ENCODE assay signal across 15 cellular contexts in the genomic region with DNA sequence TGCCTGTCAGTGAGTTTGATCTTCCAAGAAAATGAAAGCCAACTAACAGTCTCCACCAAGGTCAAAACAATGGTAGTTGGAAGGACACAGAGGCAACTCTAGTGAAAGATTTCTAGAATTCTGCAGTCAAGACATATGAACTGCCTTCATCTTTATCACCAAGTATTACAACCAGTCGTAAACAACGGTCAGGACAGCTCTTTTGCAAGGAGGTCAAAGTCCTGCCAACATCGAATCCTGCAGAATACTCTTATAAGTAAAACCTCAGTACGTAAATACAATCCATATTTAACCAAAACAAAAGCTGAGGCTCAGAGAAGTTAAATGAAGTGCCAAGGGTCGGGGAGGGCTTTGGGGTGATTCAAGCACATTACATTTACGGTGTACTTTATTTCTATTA. TPM values are rescaled to one million over a fixed set of nuclear protein-coding genes. Genes with fewer than 3 reads are reported as not detected.
DNase-seq lines count a peak whose midpoint lies in the region; ATAC-seq, FAIRE-seq and TF ChIP-seq lines count a peak whose summit lies in the region.
"Had no signal": no experiment of that assay in that cellular context is flagged by ENCODE, and none has a peak within 500 bp of the region (broad histone marks: within the 10 kb centered on the region; RNA-seq: fewer than 3 reads in every experiment).

No MANE protein-coding gene starts in this region.

- no peaks in the 10 kb centered on the region for H3K27me3 Mint-ChIP-seq in CD4-positive, alpha-beta T cell

- no peaks in the 10 kb centered on the region for H3K9me3 Mint-ChIP-seq in CD4-positive, alpha-beta T cell

- H3K9me3 ChIP-seq in CD4-positive, alpha-beta T cell (ENCODE audit: control insufficient read depth, low read length): no peaks in the 10 kb centered on the region
- H3K9me3 ChIP-seq in Loucy (ENCODE audit: insufficient read depth, low read depth, low read length): no peaks in the 10 kb centered on the region
- H3K9me3 ChIP-seq in skeletal muscle satellite cell (replicated peaks; ENCODE audit: low read length): no peaks in the 10 kb centered on the region
- H3K9me3 ChIP-seq in ascending aorta: no peaks in the 10 kb centered on the region
- H3K9me3 ChIP-seq: SJCRH30 had no signal

- H3K36me3 ChIP-seq in Loucy (ENCODE audit: insufficient read depth, low read length) (peaks cover 11% of the 10 kb centered on the region; the same call in 1 of the 2 replicates), skeletal muscle satellite cell (ENCODE audit: insufficient read depth, low read length) (peaks cover 20% of the 10 kb centered on the region), ascending aorta (peaks cover 3 to 9% of the 10 kb centered on the region in 2 donors)
- H3K36me3 ChIP-seq: SJCRH30 had no signal

- peaks cover 43% of the 10 kb centered on the region for H3K4me1 ChIP-seq in Loucy (ENCODE audit: insufficient read depth, low read length, poor library complexity, severe bottlenecking)
- H3K4me1 ChIP-seq in skeletal muscle satellite cell (ENCODE audit: control insufficient read depth, insufficient read depth, low read length): peaks cover 45% of the 10 kb centered on the region
- peaks cover 5 to 20% of the 10 kb centered on the region in 2 donors for H3K4me1 ChIP-seq in ascending aorta

- CTCF ChIA-PET in CD4-positive, alpha-beta T cell (lab: Charles Lee): no interaction called here

- no peaks in the 10 kb centered on the region for H3K27me3 ChIP-seq in CD4-positive, alpha-beta T cell (ENCODE audit: control insufficient read depth, insufficient read depth, low read length)
- no peaks in the 10 kb centered on the region for H3K27me3 ChIP-seq in Loucy (ENCODE audit: insufficient read depth, low read length, poor library complexity, severe bottlenecking)
- H3K27me3 ChIP-seq in skeletal muscle satellite cell (ENCODE audit: control insufficient read depth, insufficient read depth, low read length): no peaks in the 10 kb centered on the region
- H3K27me3 ChIP-seq in ascending aorta: no peaks in the 10 kb centered on the region
- H3K27me3 ChIP-seq: BLaER1 treated with 17β-estradiol and CSF1 and Interleukin-3, amounts not matched to agents 10 nM and 100 nM; SJCRH30 had no signal

- H3K4me3 Mint-ChIP-seq in CD4-positive, alpha-beta T cell: peak overlapping the region; percentile 3

- H3K9ac ChIP-seq in Loucy (ENCODE audit: low read depth, low read length, poor library complexity, severe bottlenecking) (no peak overlapping the region), skeletal muscle satellite cell (ENCODE audit: low read depth, low read length) (no peak overlapping the region)
- H3K9ac ChIP-seq: BLaER1 treated with 17β-estradiol and CSF1 and Interleukin-3, amounts not matched to agents 10 nM and 100 nM had no signal

- H3K9me2 ChIP-seq in Loucy (replicated peaks; ENCODE audit: low read depth, low read length): no peaks in the 10 kb centered on the region

- H3K4me3 ChIP-seq in Loucy (ENCODE audit: low read length, poor library complexity, severe bottlenecking) (peak overlapping the region; percentile 80), skeletal muscle satellite cell (ENCODE audit: low read length) (no peak overlapping the region), ascending aorta (no peak overlapping the region)
- H3K4me3 ChIP-seq: K562, SJCRH30 had no signal

- H3K4me1 Mint-ChIP-seq in CD4-positive, alpha-beta T cell (ENCODE audit: low read depth): peaks cover 56% of the 10 kb centered on the region

- H4K20me1 ChIP-seq in Loucy (ENCODE audit: insufficient read depth, low read length, poor library complexity, severe bottlenecking): peaks cover 16% of the 10 kb centered on the region

- POLR2A ChIA-PET in CD4-positive, alpha-beta T cell (lab: Charles Lee): no interaction called here

- H3K4me2 ChIP-seq in Loucy (ENCODE audit: low read depth, low read length, poor library complexity, severe bottlenecking) (peak overlapping the region; percentile 81), skeletal muscle satellite cell (ENCODE audit: low read length) (peak overlapping the region; percentile 99)

- TF ChIP-seq CTCF in CD4-positive, alpha-beta T cell (IDR thresholded peaks at IDR 0.05): no peak
- TF ChIP-seq CTCF in Loucy (conservative IDR thresholded peaks at IDR 0.05; ENCODE audit: low read length) (no peak), ascending aorta (IDR thresholded peaks at IDR 0.05) (no peak), D721Med (IDR thresholded peaks at IDR 0.05; ENCODE audit: insufficient read depth, missing control alignments) (no peak)

- H3F3A ChIP-seq in Loucy (ENCODE audit: low read depth): no peaks in the 10 kb centered on the region

- H3K79me2 ChIP-seq in Loucy (ENCODE audit: insufficient read depth, low read length): peaks cover 43% of the 10 kb centered on the region

- no peak for DNase-seq in CD4-positive, alpha-beta T cell
- peak; percentile 31 to 41 for DNase-seq in left colon
- DNase-seq in ascending aorta (ENCODE audit: low spot score in 2 of 2): no peak
- no peak for DNase-seq in D721Med (ENCODE audit: insufficient read length, low spot score)
- DNase-seq in DMS53 (lab: John Stamatoyannopoulos, UW): no peak
- DNase-seq: NCI-H1436, NCI-H2029, NCI-H2171 treated with DMSO at 0.1 percent for 48 hours, NCI-H748 treated with DMSO at 0.1 percent for 48 hours, SJCRH30 had no signal

- peaks cover 16% of the 10 kb centered on the region for H3K36me3 Mint-ChIP-seq in CD4-positive, alpha-beta T cell (ENCODE audit: low read depth)

- H2AFZ ChIP-seq in Loucy (ENCODE audit: low read length): no peak overlapping the region

- FAIRE-seq in D721Med (lab: Jason Lieb, UNC): no peak
- FAIRE-seq: K562 had no signal

- no peak overlapping the region for H3K27ac ChIP-seq in CD4-positive, alpha-beta T cell (ENCODE audit: low read depth, low read length)
- H3K27ac ChIP-seq in ascending aorta: no peak overlapping the region
- H3K27ac ChIP-seq: BLaER1 treated with 17β-estradiol and CSF1 and Interleukin-3, amounts not matched to agents 10 nM and 100 nM; SJCRH30 had no signal

- intact Hi-C loops in CD4-positive, alpha-beta T cell (cut with DNase I, micrococcal nuclease): loop anchor here in 1 of 2 experiments (10.0 kb wide), 2 partner anchors 350 to 600 kb away; a partner anchor contains a TSS
- intact Hi-C loops in left colon (cut with DNase I, micrococcal nuclease): no loop called here
- intact Hi-C loops in ascending aorta (cut with DNase I): loop anchor here (5.0 kb wide), 2 partner anchors 33 to 67 kb away; no protein-coding TSS in a partner anchor

- ATAC-seq in CD4-positive, alpha-beta T cell (ENCODE audit: poor library complexity): no peak
- ATAC-seq in left colon (peak; percentile 70), GM19395 (IDR thresholded peaks at IDR 0.05; ENCODE audit: unreplicated experiment) (no peak)
- ATAC-seq: K562 had no signal

- no peak overlapping the region for H3K27ac Mint-ChIP-seq in CD4-positive, alpha-beta T cell

RNA-seq across cellular contexts. Expression of a gene that starts 3.1 kb away (rescaled TPM):
- 1 to 10 TPM; 4.8 to 5.6 TPM for total RNA-seq in CD4-positive, alpha-beta T cell
- total RNA-seq in left colon (10 to 100 TPM; 45.3 to 54.4 TPM), ascending aorta (31.8 TPM)
- total RNA-seq in skeletal muscle satellite cell (2012; rRNA removed): 58.1 and 63.3 TPM in 2 replicates

Comparison
In these comparisons a context has a peak if more than half of its experiments do, and no peak if none do; other contexts are left out.
1. DNase-seq: peak in left colon (2 of 2); none in CD4-positive, alpha-beta T cell (0 of 10), ascending aorta (0 of 2), D721Med (single experiment) and DMS53 (single experiment).